1 cellular context compared by ENCODE assay signal in the genomic region with DNA sequence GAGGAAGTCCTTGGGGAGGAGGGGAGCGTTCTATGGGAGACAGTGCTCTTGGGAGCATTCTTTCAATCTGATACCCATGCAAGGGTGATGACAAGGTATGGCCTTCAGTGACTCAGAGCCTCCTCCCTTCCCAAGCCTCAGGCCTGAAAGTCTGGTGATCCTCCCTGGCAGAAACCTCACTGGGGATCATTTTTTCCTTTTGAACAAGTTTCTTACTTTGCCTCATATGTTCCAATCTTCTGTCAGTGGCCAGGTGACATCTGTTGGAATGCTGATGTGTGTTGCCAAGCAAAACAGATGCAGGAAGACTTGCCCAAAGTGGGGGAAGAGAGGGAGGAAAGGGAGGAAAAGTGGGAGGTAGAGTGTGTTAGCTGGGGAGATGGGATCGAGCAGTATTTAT.
TF ChIP-seq lines count a peak whose summit lies in the region.

No MANE protein-coding gene starts in this region.

TF ChIP-seq in K562, 482 proteins besides CTCF, POLR2A, EP300 and RAD21 (continued from another document):
- TF ChIP-seq ZNF217 (CRISPR knock-in tag; IDR thresholded peaks at IDR 0.05), result no peak
- TF ChIP-seq HNRNPK (IDR thresholded peaks at IDR 0.05; ENCODE audit: low read depth, low read length, poor library complexity, severe bottlenecking), result no peak
- TF ChIP-seq, protein P1, sequence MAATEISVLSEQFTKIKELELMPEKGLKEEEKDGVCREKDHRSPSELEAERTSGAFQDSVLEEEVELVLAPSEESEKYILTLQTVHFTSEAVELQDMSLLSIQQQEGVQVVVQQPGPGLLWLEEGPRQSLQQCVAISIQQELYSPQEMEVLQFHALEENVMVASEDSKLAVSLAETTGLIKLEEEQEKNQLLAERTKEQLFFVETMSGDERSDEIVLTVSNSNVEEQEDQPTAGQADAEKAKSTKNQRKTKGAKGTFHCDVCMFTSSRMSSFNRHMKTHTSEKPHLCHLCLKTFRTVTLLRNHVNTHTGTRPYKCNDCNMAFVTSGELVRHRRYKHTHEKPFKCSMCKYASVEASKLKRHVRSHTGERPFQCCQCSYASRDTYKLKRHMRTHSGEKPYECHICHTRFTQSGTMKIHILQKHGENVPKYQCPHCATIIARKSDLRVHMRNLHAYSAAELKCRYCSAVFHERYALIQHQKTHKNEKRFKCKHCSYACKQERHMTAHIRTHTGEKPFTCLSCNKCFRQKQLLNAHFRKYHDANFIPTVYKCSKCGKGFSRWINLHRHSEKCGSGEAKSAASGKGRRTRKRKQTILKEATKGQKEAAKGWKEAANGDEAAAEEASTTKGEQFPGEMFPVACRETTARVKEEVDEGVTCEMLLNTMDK (IDR thresholded peaks at IDR 0.05; ENCODE audit: borderline replicate concordance, insufficient read depth, low read depth, low read length, poor library complexity, severe bottlenecking), result no peak
- TF ChIP-seq E2F6 (IDR thresholded peaks at IDR 0.05; ENCODE audit: borderline replicate concordance in 1 of 2, extremely low read depth in 1 of 2, insufficient read depth in 1 of 2, insufficient read length in 1 of 2, low read depth in 1 of 2, low read length in 1 of 2, poor library complexity in 1 of 2, severe bottlenecking in 1 of 2), result no peak
- no peak for TF ChIP-seq LCOR (CRISPR knock-in tag; IDR thresholded peaks at IDR 0.05)
- no peak for TF ChIP-seq DDX20 (tag; IDR thresholded peaks at IDR 0.05; ENCODE audit: low read depth)
- no peak for TF ChIP-seq ZNF551 (CRISPR knock-in tag; IDR thresholded peaks at IDR 0.05)
- TF ChIP-seq HDAC2 (IDR thresholded peaks at IDR 0.05), result no peak
- no peak for TF ChIP-seq ZSCAN32 (CRISPR knock-in tag; IDR thresholded peaks at IDR 0.05)
- TF ChIP-seq MEIS2 (IDR thresholded peaks at IDR 0.05; ENCODE audit: partially characterized antibody), result peak; percentile 63
- TF ChIP-seq NEUROD1 (IDR thresholded peaks at IDR 0.05; ENCODE audit: borderline replicate concordance, low read depth, low read length, partially characterized antibody), result no peak
- no peak for TF ChIP-seq PRDM10 (IDR thresholded peaks at IDR 0.05; ENCODE audit: partially characterized antibody)
- TF ChIP-seq BCOR (IDR thresholded peaks at IDR 0.05), result no peak
- no peak for TF ChIP-seq RBM15 (IDR thresholded peaks at IDR 0.05; ENCODE audit: insufficient read depth, low read length)
- TF ChIP-seq ZNF740 (CRISPR knock-in tag; IDR thresholded peaks at IDR 0.05), result no peak
- no peak for TF ChIP-seq ZNF740 (tag; IDR thresholded peaks at IDR 0.05)
- TF ChIP-seq TSHZ1 (CRISPR knock-in tag; IDR thresholded peaks at IDR 0.05), result no peak
- no peak for TF ChIP-seq NFATC3 (IDR thresholded peaks at IDR 0.05)
- TF ChIP-seq ZFP30 (CRISPR knock-in tag; IDR thresholded peaks at IDR 0.05; ENCODE audit: borderline replicate concordance), result no peak
- 0 out of 2 replicates have a peak, but pooled peaks have one; percentile 21 for TF ChIP-seq GATA2 (CRISPR knock-in tag; IDR thresholded peaks at IDR 0.05)
- no peak for TF ChIP-seq NONO (IDR thresholded peaks at IDR 0.05; ENCODE audit: low read depth in 2 of 2, low read length in 1 of 2)
- no peak for TF ChIP-seq ZNF140 (CRISPR knock-in tag; IDR thresholded peaks at IDR 0.05)
- no peak for TF ChIP-seq MCM7 (IDR thresholded peaks at IDR 0.05)
- no peak for TF ChIP-seq KDM4B (IDR thresholded peaks at IDR 0.05; ENCODE audit: borderline replicate concordance in 2 of 2, low read depth in 1 of 2)
- TF ChIP-seq TSC22D4 (tag; IDR thresholded peaks at IDR 0.05), result no peak
- no peak for TF ChIP-seq CHD2 (IDR thresholded peaks at IDR 0.05; ENCODE audit: low read depth, low read length)
- TF ChIP-seq FOSL1 (tag; conservative IDR thresholded peaks at IDR 0.05), result peak; percentile 76
- no peak for TF ChIP-seq CCAR2 (IDR thresholded peaks at IDR 0.05; ENCODE audit: low read depth, low read length)
- no peak for TF ChIP-seq BACH1 (tag; IDR thresholded peaks at IDR 0.05)
- TF ChIP-seq NBN (IDR thresholded peaks at IDR 0.05; ENCODE audit: low read depth), result no peak
